Comparison of ENCODE assay signal across 9 cellular contexts in genomic region chr12:111407371-111408115, GRCh38. TPM values are rescaled to one million over a fixed set of nuclear protein-coding genes. Genes with fewer than 3 reads are reported as not detected.
A peak's percentile ranks its signal among the peaks of the same experiment; 100 is the strongest.
DNase-seq lines count a peak whose midpoint lies in the region; ATAC-seq, FAIRE-seq and TF ChIP-seq lines count a peak whose summit lies in the region.
"Had no signal": no experiment of that assay in that cellular context is flagged by ENCODE, and none has a peak within 500 bp of the region (broad histone marks: within the 10 kb centered on the region; RNA-seq: fewer than 3 reads in every experiment).

No MANE protein-coding gene starts in this region.

- H3K27ac ChIP-seq in keratinocyte (ENCODE audit: control insufficient read depth, insufficient read depth, low read length) (no peak overlapping the region), substantia nigra (ENCODE audit: low read depth, low read length, poor library complexity, severe bottlenecking) (peak overlapping the region; percentile 80)

- peaks cover 58% of the 10 kb centered on the region for H3K79me2 ChIP-seq in keratinocyte (ENCODE audit: control insufficient read depth, insufficient read depth, low read length)

- dilution Hi-C loops in keratinocyte (cut with MboI; ENCODE audit: extremely low pct_ligation_motif_present, low sequenced_read_pairs) = no loop called here

- CTCF ChIA-PET in GM10248 (lab: Yijun Ruan, JAX) = interaction anchor here (1.2 to 25.8 kb wide), 3 partner anchors 10 to 35 kb away, joined by 3 to 1216 read pairs (median 37); no protein-coding TSS in a partner anchor

- H3K9me3 ChIP-seq in keratinocyte (ENCODE audit: control insufficient read depth, low read depth, low read length) = no peaks in the 10 kb centered on the region

- peaks cover 19% of the 10 kb centered on the region for H3K36me3 Mint-ChIP-seq in activated naive CD8-positive, alpha-beta T cell treated with anti-CD3 and anti-CD28 coated beads, Interleukin-2, amount 50 U/mL, for 24 hours (ENCODE audit: low read depth)

- no peaks in the 10 kb centered on the region for H3K27me3 Mint-ChIP-seq in activated naive CD8-positive, alpha-beta T cell treated with anti-CD3 and anti-CD28 coated beads, Interleukin-2, amount 50 U/mL, for 24 hours

- peaks cover 38% of the 10 kb centered on the region for H3K4me1 ChIP-seq in keratinocyte (ENCODE audit: control insufficient read depth, extremely low read depth, insufficient read depth, low read length)

- H3K4me3 Mint-ChIP-seq in activated naive CD8-positive, alpha-beta T cell treated with anti-CD3 and anti-CD28 coated beads, Interleukin-2, amount 50 U/mL, for 24 hours = peak overlapping the region; percentile 89

- no peak for FAIRE-seq in keratinocyte (lab: Jason Lieb, UNC)
- FAIRE-seq: A204.1 had no signal

- H4K20me1 ChIP-seq in keratinocyte (ENCODE audit: control insufficient read depth, extremely low read depth, insufficient read depth, low read length) = peaks cover 5% of the 10 kb centered on the region

- H3K4me3 ChIP-seq in keratinocyte (ENCODE audit: control insufficient read depth in 2 of 3, extremely low read depth in 1 of 3, insufficient read depth in 2 of 3, low read depth in 1 of 3, low read length in 3 of 3) = peak overlapping the region; percentile 73 to 88 (median 83)

- peaks cover 78% of the 10 kb centered on the region for H3K4me1 Mint-ChIP-seq in activated naive CD8-positive, alpha-beta T cell treated with anti-CD3 and anti-CD28 coated beads, Interleukin-2, amount 50 U/mL, for 24 hours

- peak overlapping the region; percentile 90 for H3K27ac Mint-ChIP-seq in activated naive CD8-positive, alpha-beta T cell treated with anti-CD3 and anti-CD28 coated beads, Interleukin-2, amount 50 U/mL, for 24 hours

- H3K9me1 ChIP-seq in keratinocyte (ENCODE audit: control insufficient read depth, extremely low read depth, insufficient read depth, low read length) = no peaks in the 10 kb centered on the region

- peak overlapping the region; percentile 87 for H3K4me2 ChIP-seq in keratinocyte (ENCODE audit: control insufficient read depth, extremely low read depth, insufficient read depth, low read depth, low read length)

- no peak for TF ChIP-seq CTCF in keratinocyte (optimal IDR thresholded peaks at IDR 0.05 in 1 of 3, IDR thresholded peaks at IDR 0.05 in 1 of 3, conservative IDR thresholded peaks at IDR 0.05 in 1 of 3; ENCODE audit: extremely low read depth in 1 of 3, insufficient read depth in 2 of 3, low read length in 3 of 3)
- TF ChIP-seq CTCF in GM10248 (IDR thresholded peaks at IDR 0.05; ENCODE audit: control extremely low read depth, extremely low read depth, low read depth, missing control alignments) = no peak

- no peak for ATAC-seq in activated naive CD8-positive, alpha-beta T cell treated with anti-CD3 and anti-CD28 coated beads, Interleukin-2, amount 50 U/mL, for 24 hours
- no peak for ATAC-seq in HG02798 (IDR thresholded peaks at IDR 0.05; ENCODE audit: poor library complexity, unreplicated experiment)

- H3K9ac ChIP-seq in keratinocyte (ENCODE audit: control insufficient read depth, extremely low read depth, insufficient read depth, low read length) = peak overlapping the region; percentile 83

- POLR2A ChIA-PET in GM10248 (lab: Yijun Ruan, JAX) = no interaction called here

- H2AFZ ChIP-seq in keratinocyte (ENCODE audit: control insufficient read depth, low read length) = no peak overlapping the region

- peaks cover 0 to 11% of the 10 kb centered on the region in 2 experiments for H3K36me3 ChIP-seq in keratinocyte (ENCODE audit: control insufficient read depth in 2 of 2, extremely low read depth in 1 of 2, insufficient read depth in 2 of 2, low read length in 2 of 2)

- DNase-seq in DMS 273 (lab: John Stamatoyannopoulos, UW; ENCODE audit: unreplicated experiment) = peak; percentile 32
- DNase-seq in DMS 273 treated with DMSO at 0.1 percent for 48 hours (lab: John Stamatoyannopoulos, UW) = no peak
- DNase-seq in activated naive CD8-positive, alpha-beta T cell treated with anti-CD3 and anti-CD28 coated beads, Interleukin-2, amount 50 U/mL, for 24 hours = no peak
- no peak for DNase-seq in keratinocyte (ENCODE audit: low read depth, low spot score)
- DNase-seq in substantia nigra (lab: John Stamatoyannopoulos, UW) = no peak
- DNase-seq in GM10248 (ENCODE audit: extremely low spot score) = no peak
- no peak for DNase-seq in cerebellar nuclear complex (lab: John Stamatoyannopoulos, UW)

- no peaks in the 10 kb centered on the region for H3K9me3 Mint-ChIP-seq in activated naive CD8-positive, alpha-beta T cell treated with anti-CD3 and anti-CD28 coated beads, Interleukin-2, amount 50 U/mL, for 24 hours

- H3K27me3 ChIP-seq in keratinocyte (ENCODE audit: control insufficient read depth, extremely low read depth, insufficient read depth, low read length) = no peaks in the 10 kb centered on the region

RNA-seq across cellular contexts. Expression of gene SH2B3, which starts 1.8 kb away (rescaled TPM):
- 4.2 to 11.3 TPM (median 7.7 TPM) in 3 replicates for polyA plus RNA-seq in keratinocyte
- 0.30 TPM for polyA plus RNA-seq in keratinocyte (2011; ENCODE audit: low read depth)
- polyA plus RNA-seq in keratinocyte (2011; cell fraction: cytosol; rRNA removed) = 7.7 and 8.1 TPM in 2 replicates
- 7.7 and 8.3 TPM in 2 replicates for polyA plus RNA-seq in keratinocyte (2011; cell fraction: nucleus; rRNA removed)
- polyA plus RNA-seq in keratinocyte (2012; ENCODE audit: low replicate concordance) = 0.87 and 7.8 TPM in 2 replicates
- 4.7 to 21.2 TPM (median 7.5 TPM) in 3 replicates for polyA minus RNA-seq in keratinocyte
- polyA minus RNA-seq in keratinocyte (2011; cell fraction: cytosol; rRNA and poly(A)+ RNA removed) = 9.0 TPM
- polyA minus RNA-seq in keratinocyte (2011; cell fraction: nucleus; rRNA and poly(A)+ RNA removed) = 4.4 and 6.1 TPM in 2 replicates

RNA-seq across cellular contexts. Expression of gene PHETA1, which starts 38.6 kb away (rescaled TPM):
- polyA plus RNA-seq in keratinocyte = 1.7 to 3.9 TPM (median 3.3 TPM) in 3 replicates
- 1.5 TPM for polyA plus RNA-seq in keratinocyte (2011; ENCODE audit: low read depth)
- 2.2 and 5.5 TPM in 2 replicates for polyA plus RNA-seq in keratinocyte (2011; cell fraction: cytosol; rRNA removed)
- polyA plus RNA-seq in keratinocyte (2011; cell fraction: nucleus; rRNA removed) = 4.0 and 7.5 TPM in 2 replicates
- 5.4 and 10.2 TPM in 2 replicates for polyA plus RNA-seq in keratinocyte (2012; ENCODE audit: low replicate concordance)
- 1.6 to 3.0 TPM (median 2.3 TPM) in 3 replicates for polyA minus RNA-seq in keratinocyte
- 6.1 TPM for polyA minus RNA-seq in keratinocyte (2011; cell fraction: cytosol; rRNA and poly(A)+ RNA removed)
- polyA minus RNA-seq in keratinocyte (2011; cell fraction: nucleus; rRNA and poly(A)+ RNA removed) = 4.1 and 5.8 TPM in 2 replicates
